21 cellular contexts compared by ENCODE assay signal in the genomic region with DNA sequence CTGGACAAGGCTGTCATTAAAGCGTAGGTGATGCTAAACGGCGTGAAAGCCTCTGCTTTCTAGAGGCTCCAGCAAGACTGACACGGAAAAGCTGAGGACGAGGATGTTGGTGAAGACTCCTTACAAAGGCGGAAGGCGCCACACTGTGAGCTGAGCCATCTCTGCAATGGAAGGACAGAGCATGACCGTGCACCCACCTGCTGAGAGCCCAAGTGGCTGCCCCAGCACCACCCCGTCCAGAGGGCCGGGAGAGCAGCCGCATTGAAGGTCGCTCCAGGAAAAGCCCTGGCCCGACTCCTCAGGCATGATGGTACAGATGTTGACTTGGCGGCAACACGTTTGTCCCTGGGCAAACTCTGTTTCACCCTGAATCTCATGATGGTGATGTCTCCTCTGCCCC.
"Had no signal": no experiment of that assay in that cellular context is flagged by ENCODE, and none has a peak within 500 bp of the region (broad histone marks: within the 10 kb centered on the region; RNA-seq: fewer than 3 reads in every experiment).

No MANE protein-coding gene starts in this region.

- H3K4me1 ChIP-seq: foreskin keratinocyte, left ventricle myocardium inferior, right atrium auricular region, sigmoid colon, suprapubic skin, thyroid gland, uterus had no signal

- H3K27ac Mint-ChIP-seq: endodermal cell, immature natural killer cell, naive B cell, nephron, type B pancreatic cell had no signal

- H3K27ac ChIP-seq: foreskin keratinocyte, left ventricle myocardium inferior, neutrophil, right atrium auricular region, sigmoid colon, skin epidermis, suprapubic skin, thyroid gland, uterus had no signal

- ATAC-seq: foreskin keratinocyte, left cardiac atrium had no signal

- H3K9me3 ChIP-seq: left ventricle myocardium inferior, neutrophil, right atrium auricular region, sigmoid colon, suprapubic skin, thyroid gland, uterus had no signal

- H3K27me3 Mint-ChIP-seq: naive B cell had no signal

- H3K4me3 Mint-ChIP-seq: endodermal cell, immature natural killer cell, naive B cell, nephron, type B pancreatic cell had no signal

- H3K36me3 Mint-ChIP-seq: immature natural killer cell, naive B cell, type B pancreatic cell had no signal

- H3K4me3 ChIP-seq: left ventricle myocardium inferior, lung, right atrium auricular region, sigmoid colon, skin epidermis, suprapubic skin, thyroid gland, uterus had no signal

- DNase-seq: dermis blood vessel endothelial cell; endodermal cell; erythroblast; foreskin keratinocyte; immature natural killer cell; left cardiac atrium; left ventricle myocardium inferior; mesenchymal stem cell; naive B cell; sigmoid colon; stimulated activated CD4-positive, alpha-beta T cell treated with anti-CD3 and anti-CD28 coated beads, Interleukin-12 subunit alpha, Interleukin-12 subunit beta, amount 100 ng/mL, for 4 hours; stimulated activated naive CD4-positive, alpha-beta T cell treated with Interleukin-2 at 50 U/mL for 16 hours; thyroid gland; uterus had no signal

- H3K9me3 Mint-ChIP-seq: endodermal cell, immature natural killer cell, naive B cell, nephron, type B pancreatic cell had no signal

- H3K4me1 Mint-ChIP-seq: endodermal cell, immature natural killer cell, naive B cell, nephron had no signal

- H3K36me3 ChIP-seq: left ventricle myocardium inferior, neutrophil, right atrium auricular region, sigmoid colon, suprapubic skin, thyroid gland, uterus had no signal

- H3K27me3 ChIP-seq: foreskin keratinocyte, neutrophil, right atrium auricular region, sigmoid colon, thyroid gland, uterus had no signal
